18 cellular contexts compared by ENCODE assay signal in genomic region chr4:30789219-30789671, GRCh38.
DNase-seq lines count a peak whose midpoint lies in the region; ATAC-seq, FAIRE-seq and TF ChIP-seq lines count a peak whose summit lies in the region.
"Had no signal": no experiment of that assay in that cellular context is flagged by ENCODE, and none has a peak within 500 bp of the region (broad histone marks: within the 10 kb centered on the region; RNA-seq: fewer than 3 reads in every experiment).

No MANE protein-coding gene starts in this region.

- peak overlapping the region; percentile 91 for H3K27ac Mint-ChIP-seq in mesothelial cell of epicardium
- H3K27ac Mint-ChIP-seq: activated naive CD4-positive, alpha-beta T cell treated with anti-CD3 and anti-CD28 coated beads for 36 hours; CD4-positive, alpha-beta T cell; natural killer cell treated with Interleukin-12 subunit alpha and Interleukin-12 subunit beta and Interleukin-15 and Interleukin-18, amount 100 ng/mL, for 72 hours had no signal

- FAIRE-seq in RCC 7860 (lab: Jason Lieb, UNC), result no peak
- FAIRE-seq: GM12892 had no signal

- ATAC-seq in HG03565 (IDR thresholded peaks at IDR 0.05; ENCODE audit: unreplicated experiment), result no peak
- ATAC-seq: heart left ventricle; natural killer cell treated with Interleukin-12 subunit alpha and Interleukin-12 subunit beta and Interleukin-15 and Interleukin-18, amount 100 ng/mL, for 72 hours had no signal

- no peaks in the 10 kb centered on the region for H3K9me3 Mint-ChIP-seq in mesothelial cell of epicardium
- H3K9me3 Mint-ChIP-seq: natural killer cell treated with Interleukin-12 subunit alpha and Interleukin-12 subunit beta and Interleukin-15 and Interleukin-18, amount 100 ng/mL, for 72 hours had no signal

- TF ChIP-seq CTCF in choroid plexus epithelial cell (conservative IDR thresholded peaks at IDR 0.05; ENCODE audit: low read depth, low read length) (no peak), mesothelial cell of epicardium (IDR thresholded peaks at IDR 0.05; ENCODE audit: unreplicated experiment) (no peak)

- no peaks in the 10 kb centered on the region for H3K27me3 Mint-ChIP-seq in mesothelial cell of epicardium (ENCODE audit: low read depth)
- H3K27me3 Mint-ChIP-seq: CD4-positive, alpha-beta T cell; natural killer cell treated with Interleukin-12 subunit alpha and Interleukin-12 subunit beta and Interleukin-15 and Interleukin-18, amount 100 ng/mL, for 72 hours had no signal

- DNase-seq in SIG-M5 treated with dmso at 0.1 percent for 504 hours (lab: John Stamatoyannopoulos, UW; ENCODE audit: unreplicated experiment), result peak; percentile 2
- no peak for DNase-seq in SIG-M5 (lab: John Stamatoyannopoulos, UW)
- peak; percentile 33 for DNase-seq in choroid plexus epithelial cell (ENCODE audit: low read depth)
- DNase-seq in mesothelial cell of epicardium (ENCODE audit: low spot score in 2 of 2, unreplicated experiment in 2 of 2), result no peak
- no peak for DNase-seq in GM19240 (ENCODE audit: insufficient read length, low spot score)
- DNase-seq in RCC 7860 (ENCODE audit: low spot score), result no peak
- no peak for DNase-seq in NCI-H146 treated with DMSO at 0.1 percent for 48 hours (lab: John Stamatoyannopoulos, UW; ENCODE audit: unreplicated experiment)
- DNase-seq: activated naive CD4-positive, alpha-beta T cell treated with anti-CD3 and anti-CD28 coated beads for 36 hours; CD4-positive, alpha-beta T cell; heart left ventricle; NCI-H1048; NCI-H2171; right lobe of liver; stimulated activated CD4-positive, alpha-beta T cell treated with anti-CD3 and anti-CD28 coated beads, Interleukin-4, amount 100 ng/mL, for 1 hour; upper lobe of left lung had no signal

- no peak overlapping the region for H3K4me3 ChIP-seq in choroid plexus epithelial cell (ENCODE audit: low read depth, low read length)
- H3K4me3 ChIP-seq: heart left ventricle, right lobe of liver, upper lobe of left lung had no signal

- H3K36me3 Mint-ChIP-seq in mesothelial cell of epicardium, result no peaks in the 10 kb centered on the region
- H3K36me3 Mint-ChIP-seq: natural killer cell treated with Interleukin-12 subunit alpha and Interleukin-12 subunit beta and Interleukin-15 and Interleukin-18, amount 100 ng/mL, for 72 hours had no signal

- H3K4me1 Mint-ChIP-seq in mesothelial cell of epicardium, result peaks cover 78% of the 10 kb centered on the region

- peak overlapping the region; percentile 15 for H3K4me3 Mint-ChIP-seq in mesothelial cell of epicardium
- H3K4me3 Mint-ChIP-seq: activated naive CD4-positive, alpha-beta T cell treated with anti-CD3 and anti-CD28 coated beads for 36 hours; CD4-positive, alpha-beta T cell; natural killer cell treated with Interleukin-12 subunit alpha and Interleukin-12 subunit beta and Interleukin-15 and Interleukin-18, amount 100 ng/mL, for 72 hours had no signal

Comparison
In these comparisons a context has a peak if more than half of its experiments do, and no peak if none do; other contexts are left out.
1. DNase-seq: peak in SIG-M5 treated with dmso at 0.1 percent for 504 hours (single experiment) and choroid plexus epithelial cell (single experiment); none in SIG-M5 (single experiment), mesothelial cell of epicardium (0 of 2), GM19240 (single experiment), RCC 7860 (single experiment) and NCI-H146 treated with DMSO at 0.1 percent for 48 hours (single experiment).